In genomic region chr11:1337647-1338007, GRCh38 we compare ENCODE assay signal across 12 cellular contexts. TPM values are rescaled to one million over a fixed set of nuclear protein-coding genes. Genes with fewer than 3 reads are reported as not detected.
DNase-seq lines count a peak whose midpoint lies in the region; ATAC-seq, FAIRE-seq and TF ChIP-seq lines count a peak whose summit lies in the region.
"Had no signal": no experiment of that assay in that cellular context is flagged by ENCODE, and none has a peak within 500 bp of the region (broad histone marks: within the 10 kb centered on the region; RNA-seq: fewer than 3 reads in every experiment).

No MANE protein-coding gene starts in this region.

- H3K4me3 ChIP-seq in SK-N-SH (ENCODE audit: low read depth in 2 of 2, low read length in 1 of 2) (no peak overlapping the region), hepatocyte (no peak overlapping the region)

- WGBS in SK-N-SH (ENCODE audit: low lambda C conversion rate), result 74% methylated on average over 13 of the region's 25 CpGs
- 47% methylated on average over 6 of the region's 25 CpGs for WGBS in hepatocyte (ENCODE audit: low lambda C conversion rate, missing lambda C conversion rate)

- peak overlapping the region; percentile 34 for H3K4me3 Mint-ChIP-seq in activated CD8-positive, alpha-beta T cell treated with anti-CD3 and anti-CD28 coated beads, Interleukin-2, amount 10 ng/mL, durations not matched to agents 7 days and 5 days
- H3K4me3 Mint-ChIP-seq in stimulated activated effector memory CD8-positive, alpha-beta T cell treated with anti-CD3 and anti-CD28 coated beads, Interleukin-12 subunit alpha, Interleukin-12 subunit beta, amount 100 ng/mL, for 72 hours, result no peak overlapping the region

- H3K9me3 ChIP-seq in SK-N-SH (no peaks in the 10 kb centered on the region), hepatocyte (ENCODE audit: low read depth) (no peaks in the 10 kb centered on the region)

- no peak for TF ChIP-seq CTCF in SK-N-SH (IDR thresholded peaks at IDR 0.05)
- TF ChIP-seq CTCF in hepatocyte (IDR thresholded peaks at IDR 0.05; ENCODE audit: poor library complexity), result no peak

- H3K4me2 ChIP-seq in SK-N-SH (no peak overlapping the region), hepatocyte (peak overlapping the region; percentile 88)

- TF ChIP-seq RAD21 in SK-N-SH (IDR thresholded peaks at IDR 0.05; ENCODE audit: low read length), result no peak

- CTCF ChIA-PET in SK-N-SH (lab: Yijun Ruan, JAX), result no interaction called here
- CTCF ChIA-PET in activated CD8-positive, alpha-beta T cell treated with anti-CD3 and anti-CD28 coated beads, Interleukin-2, amount 10 ng/mL, durations not matched to agents 7 days and 5 days (lab: Charles Lee), result no interaction called here

- no peak for FAIRE-seq in GM19239 (lab: Jason Lieb, UNC)

- H3K27ac Mint-ChIP-seq in activated CD8-positive, alpha-beta T cell treated with anti-CD3 and anti-CD28 coated beads, Interleukin-2, amount 10 ng/mL, durations not matched to agents 7 days and 5 days, result peak overlapping the region; percentile 18
- peak overlapping the region; percentile 3 for H3K27ac Mint-ChIP-seq in stimulated activated effector memory CD8-positive, alpha-beta T cell treated with anti-CD3 and anti-CD28 coated beads, Interleukin-12 subunit alpha, Interleukin-12 subunit beta, amount 100 ng/mL, for 72 hours

- no peaks in the 10 kb centered on the region for H3K27me3 ChIP-seq in SK-N-SH (ENCODE audit: insufficient read depth)
- H3K27me3 ChIP-seq in hepatocyte, result peaks cover 4% of the 10 kb centered on the region

- H4K20me1 ChIP-seq in SK-N-SH (ENCODE audit: insufficient read depth) (no peaks in the 10 kb centered on the region), hepatocyte (ENCODE audit: insufficient read depth, poor library complexity, severe bottlenecking) (no peaks in the 10 kb centered on the region)

- peaks cover 7% of the 10 kb centered on the region for H3K9me3 Mint-ChIP-seq in activated CD8-positive, alpha-beta T cell treated with anti-CD3 and anti-CD28 coated beads, Interleukin-2, amount 10 ng/mL, durations not matched to agents 7 days and 5 days (ENCODE audit: insufficient read depth)
- H3K9me3 Mint-ChIP-seq in stimulated activated effector memory CD8-positive, alpha-beta T cell treated with anti-CD3 and anti-CD28 coated beads, Interleukin-12 subunit alpha, Interleukin-12 subunit beta, amount 100 ng/mL, for 72 hours, result peaks cover 4% of the 10 kb centered on the region

- H3K27ac ChIP-seq in SK-N-SH (ENCODE audit: low read depth in 2 of 2, low read length in 1 of 2), result no peak overlapping the region
- no peak overlapping the region for H3K27ac ChIP-seq in hepatocyte
- H3K27ac ChIP-seq: 22Rv1 had no signal

- peak; percentile 36 for DNase-seq in SK-N-SH
- peak; percentile 21 for DNase-seq in activated CD8-positive, alpha-beta T cell treated with anti-CD3 and anti-CD28 coated beads, Interleukin-2, amount 10 ng/mL, durations not matched to agents 7 days and 5 days
- no peak for DNase-seq in hepatocyte (ENCODE audit: low spot score)
- peak in 1 of 2 donors; percentile 50 for DNase-seq in stimulated activated effector memory CD8-positive, alpha-beta T cell treated with anti-CD3 and anti-CD28 coated beads, Interleukin-12 subunit alpha, Interleukin-12 subunit beta, amount 100 ng/mL, for 72 hours (ENCODE audit: low spot score in 2 of 2)
- DNase-seq in GM19239 (ENCODE audit: insufficient read length, low spot score), result no peak
- no peak for DNase-seq in NCI-H2227 (lab: John Stamatoyannopoulos, UW; ENCODE audit: unreplicated experiment)
- DNase-seq: DMS53, MV-4-11, SIG-M5 had no signal

- H3K79me2 ChIP-seq in SK-N-SH (ENCODE audit: insufficient read depth) (no peaks in the 10 kb centered on the region), hepatocyte (no peaks in the 10 kb centered on the region)

- TF ChIP-seq EP300 in SK-N-SH (IDR thresholded peaks at IDR 0.05; ENCODE audit: borderline replicate concordance in 1 of 2, low read depth in 1 of 2, low read length in 1 of 2), result no peak

- H3K4me1 ChIP-seq in SK-N-SH (ENCODE audit: control insufficient read depth in 1 of 2, insufficient read depth in 2 of 2, low read depth in 1 of 2, low read length in 1 of 2) (peaks cover 8 to 10% of the 10 kb centered on the region in 2 experiments; a peak in 2 of 4 replicates), hepatocyte (ENCODE audit: insufficient read depth) (peaks cover 24% of the 10 kb centered on the region)

- POLR2A ChIA-PET in SK-N-SH (lab: Yijun Ruan, JAX), result no interaction called here
- POLR2A ChIA-PET in activated CD8-positive, alpha-beta T cell treated with anti-CD3 and anti-CD28 coated beads, Interleukin-2, amount 10 ng/mL, durations not matched to agents 7 days and 5 days (lab: Charles Lee), result no interaction called here

- no peaks in the 10 kb centered on the region for H3F3A ChIP-seq in SK-N-SH (replicated peaks; ENCODE audit: insufficient read depth)

- no peak overlapping the region for H3K9ac ChIP-seq in SK-N-SH

- peaks cover 14% of the 10 kb centered on the region for H3K27me3 Mint-ChIP-seq in activated CD8-positive, alpha-beta T cell treated with anti-CD3 and anti-CD28 coated beads, Interleukin-2, amount 10 ng/mL, durations not matched to agents 7 days and 5 days (ENCODE audit: low read depth)

- peaks cover 6% of the 10 kb centered on the region for H3K36me3 Mint-ChIP-seq in activated CD8-positive, alpha-beta T cell treated with anti-CD3 and anti-CD28 coated beads, Interleukin-2, amount 10 ng/mL, durations not matched to agents 7 days and 5 days (ENCODE audit: low read depth)
- no peaks in the 10 kb centered on the region for H3K36me3 Mint-ChIP-seq in stimulated activated effector memory CD8-positive, alpha-beta T cell treated with anti-CD3 and anti-CD28 coated beads, Interleukin-12 subunit alpha, Interleukin-12 subunit beta, amount 100 ng/mL, for 72 hours

- H3K9me2 ChIP-seq in SK-N-SH (no peaks in the 10 kb centered on the region), hepatocyte (replicated peaks; ENCODE audit: insufficient read depth) (no peaks in the 10 kb centered on the region)

- H3K36me3 ChIP-seq in SK-N-SH (replicated peaks in 1 of 2; ENCODE audit: control insufficient read depth in 1 of 2, insufficient read depth in 2 of 2, low read length in 1 of 2) (no peaks in the 10 kb centered on the region), hepatocyte (replicated peaks; ENCODE audit: insufficient read depth, low read depth) (no peaks in the 10 kb centered on the region)

- no peak for ATAC-seq in SK-N-SH treated with all-trans-retinoic acid at 6 μM for 48 hours
- no peak for ATAC-seq in activated CD8-positive, alpha-beta T cell treated with anti-CD3 and anti-CD28 coated beads, Interleukin-2, amount 10 ng/mL, durations not matched to agents 7 days and 5 days
- ATAC-seq in stimulated activated effector memory CD8-positive, alpha-beta T cell treated with anti-CD3 and anti-CD28 coated beads, Interleukin-12 subunit alpha, Interleukin-12 subunit beta, amount 100 ng/mL, for 72 hours, result no peak
- no peak for ATAC-seq in HG03097 (IDR thresholded peaks at IDR 0.05; ENCODE audit: low FRiP score, unreplicated experiment)

- H3K4me1 Mint-ChIP-seq in activated CD8-positive, alpha-beta T cell treated with anti-CD3 and anti-CD28 coated beads, Interleukin-2, amount 10 ng/mL, durations not matched to agents 7 days and 5 days (ENCODE audit: low read depth), result peaks cover 15% of the 10 kb centered on the region
- peaks cover 21% of the 10 kb centered on the region for H3K4me1 Mint-ChIP-seq in stimulated activated effector memory CD8-positive, alpha-beta T cell treated with anti-CD3 and anti-CD28 coated beads, Interleukin-12 subunit alpha, Interleukin-12 subunit beta, amount 100 ng/mL, for 72 hours

- H2AFZ ChIP-seq in SK-N-SH (ENCODE audit: low read depth) (no peak overlapping the region), hepatocyte (no peak overlapping the region)

TF ChIP-seq in SK-N-SH, 30 proteins besides CTCF, POLR2A, EP300 and RAD21 (continues in another document):
- TF ChIP-seq PBX3 (IDR thresholded peaks at IDR 0.05), result no peak
- no peak for TF ChIP-seq EZH2phosphoT487 (IDR thresholded peaks at IDR 0.05; ENCODE audit: borderline replicate concordance, low read depth)

TF ChIP-seq in SK-N-SH treated with all-trans-retinoic acid at 6 μM for 48 hours, 23 proteins besides CTCF, POLR2A, EP300 and RAD21:
- TF ChIP-seq ZC3H10 (CRISPR knock-in tag; IDR thresholded peaks at IDR 0.05), result no peak
TF ChIP-seq in SK-N-SH treated with all-trans-retinoic acid at 6 μM for 48 hours: peak in this region for 0.

RNA-seq across cellular contexts. Expression of gene TOLLIP, which starts 28.2 kb away (rescaled TPM):
- 42.6 and 55.4 TPM in 2 replicates for polyA plus RNA-seq in SK-N-SH (2012; rRNA removed)
- 21.1 and 39.4 TPM in 2 replicates for polyA plus RNA-seq in SK-N-SH (2012; cell fraction: cytosol; rRNA removed)
- polyA plus RNA-seq in SK-N-SH (2012; cell fraction: nucleus; rRNA removed), result 37.6 and 42.4 TPM in 2 replicates
- total RNA-seq in activated CD8-positive, alpha-beta T cell treated with anti-CD3 and anti-CD28 coated beads, Interleukin-2, amount 10 ng/mL, durations not matched to agents 7 days and 5 days, result 10 to 100 TPM; 27.1 to 34.3 TPM
- total RNA-seq in hepatocyte, result 33.3 and 40.9 TPM in 2 replicates
- polyA plus RNA-seq in hepatocyte, result 80.9 and 84.0 TPM in 2 replicates

RNA-seq across cellular contexts. Expression of gene BRSK2, which starts 52.1 kb away (rescaled TPM):
- polyA plus RNA-seq in SK-N-SH (2012; rRNA removed), result 0.64 and 0.80 TPM in 2 replicates
- polyA plus RNA-seq in SK-N-SH (2012; cell fraction: cytosol; rRNA removed), result 0.26 and 0.68 TPM in 2 replicates
- 1.1 and 3.0 TPM in 2 replicates for polyA plus RNA-seq in SK-N-SH (2012; cell fraction: nucleus; rRNA removed)
- total RNA-seq in activated CD8-positive, alpha-beta T cell treated with anti-CD3 and anti-CD28 coated beads, Interleukin-2, amount 10 ng/mL, durations not matched to agents 7 days and 5 days, result under 1 TPM in 1 of 2 experiments, not detected in 1; 0.39 TPM
- total RNA-seq in hepatocyte, result 4.7 and 6.8 TPM in 2 replicates
- polyA plus RNA-seq in hepatocyte, result 13.6 and 15.1 TPM in 2 replicates

Comparison
In these comparisons a context has a peak if more than half of its experiments do, and no peak if none do; other contexts are left out.
1. DNase-seq: peak in SK-N-SH (single experiment) and activated CD8-positive, alpha-beta T cell treated with anti-CD3 and anti-CD28 coated beads, Interleukin-2, amount 10 ng/mL, durations not matched to agents 7 days and 5 days (single experiment); none in hepatocyte (single experiment), GM19239 (single experiment) and NCI-H2227 (single experiment).